8 cellular contexts compared by ENCODE assay signal in the genomic region with DNA sequence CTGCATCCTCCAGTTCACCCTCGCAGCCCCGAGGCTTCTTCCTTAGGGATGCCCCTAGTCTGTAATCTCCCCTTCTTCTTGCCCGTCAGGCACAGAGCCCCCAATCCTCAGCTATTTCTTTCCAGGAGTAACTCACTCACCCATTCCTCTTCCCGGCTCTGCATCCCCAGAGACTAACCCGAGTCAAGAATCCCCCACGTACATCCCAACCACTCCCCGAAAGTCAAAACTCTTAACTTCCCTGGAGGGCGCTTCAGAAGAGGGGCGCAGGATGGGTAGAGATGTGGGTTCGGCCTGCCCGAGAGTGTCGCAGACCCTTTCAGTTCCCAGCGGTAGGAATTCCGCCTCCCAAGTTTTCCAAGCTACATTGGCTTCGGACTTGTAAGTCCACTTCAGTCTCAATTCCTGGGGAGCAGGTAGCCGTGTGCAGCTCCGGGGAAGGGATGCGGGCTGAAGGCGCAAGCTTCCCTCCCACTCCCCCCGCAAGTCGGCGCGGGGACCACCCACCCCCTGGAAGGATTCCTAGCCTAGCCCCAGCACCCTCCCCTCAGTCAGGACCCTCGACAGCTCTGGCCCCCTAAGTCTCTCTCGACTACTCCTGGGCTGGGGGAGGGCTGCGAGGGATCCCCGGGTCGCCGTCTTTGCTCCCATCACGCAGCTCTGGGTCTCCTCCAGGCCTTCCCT. TPM values are rescaled to one million over a fixed set of nuclear protein-coding genes. Genes with fewer than 3 reads are reported as not detected.
DNase-seq lines count a peak whose midpoint lies in the region; ATAC-seq, FAIRE-seq and TF ChIP-seq lines count a peak whose summit lies in the region.

No MANE protein-coding gene starts in this region.

- in situ Hi-C loops in astrocyte of the cerebellum (cut with HindIII; ENCODE audit: low sequenced_read_pairs): loop anchor here (5.0 kb wide), 1 partner anchor 1623 kb away; no protein-coding TSS in a partner anchor

- H3K4me3 ChIP-seq in A549 (peak overlapping the region; percentile 78), astrocyte of the cerebellum (ENCODE audit: low read depth, low read length) (peak overlapping the region; percentile 85), kidney epithelial cell (ENCODE audit: low read depth, low read length) (peak overlapping the region; percentile 91), upper lobe of left lung (peak overlapping the region; percentile 18 to 58 (median 48))

- no peak for FAIRE-seq in A549 (lab: Jason Lieb, UNC)

- ATAC-seq in A549 (peak; percentile 49 to 53), upper lobe of left lung (ENCODE audit: low FRiP score in 2 of 2) (peak; percentile 18 to 30), HG03095 (IDR thresholded peaks at IDR 0.05; ENCODE audit: unreplicated experiment) (no peak)

- H3K4me2 ChIP-seq in A549: peak overlapping the region; percentile 85

- peak in 1 of 2 experiments; percentile 31; a peak in 1 of 5 replicates for TF ChIP-seq RAD21 in A549 (conservative IDR thresholded peaks at IDR 0.05 in 1 of 2, IDR thresholded peaks at IDR 0.05 in 1 of 2)

- H3K36me3 ChIP-seq in kidney epithelial cell (ENCODE audit: control insufficient read depth, insufficient read depth, low read length) (no peaks in the 10 kb centered on the region), upper lobe of left lung (no peaks in the 10 kb centered on the region)

- CTCF ChIA-PET in A549 (lab: Yijun Ruan, JAX) (interaction anchor here (0.5 to 7.0 kb wide), 36 partner anchors 10 to 1641 kb away, joined by 3 to 95 read pairs (median 4); partner anchors contain the start of genes KIF18A and METTL15), HEK293T (lab: Yijun Ruan, JAX) (interaction anchor here (0.5 to 3.8 kb wide), 16 partner anchors 14 to 1618 kb away, joined by 3 to 16 read pairs (median 3); no protein-coding TSS in a partner anchor)

- H3K4me1 ChIP-seq in A549 (peaks cover 44% of the 10 kb centered on the region), upper lobe of left lung (peaks cover 26 to 35% (median 31%) of the 10 kb centered on the region in 4 donors)

- H3K27me3 ChIP-seq in kidney epithelial cell (ENCODE audit: control insufficient read depth, insufficient read depth, low read length) (peaks cover 2% of the 10 kb centered on the region), upper lobe of left lung (peaks cover 0 to 26% (median 11%) of the 10 kb centered on the region in 4 donors)

- POLR2A ChIA-PET in A549 (lab: Yijun Ruan, JAX): interaction anchor here (0.6 to 4.2 kb wide), 18 partner anchors 11 to 1635 kb away, joined by 3 to 78 read pairs (median 4); partner anchors contain the start of genes KIF18A and METTL15
- POLR2A ChIA-PET in HEK293T (lab: Yijun Ruan, JAX): interaction anchor here (0.8 to 4.9 kb wide), 2 partner anchors 19 to 830 kb away, joined by 4 to 20 read pairs; no protein-coding TSS in a partner anchor

- 2% methylated on average over 27 of the region's 30 CpGs for WGBS in A549 (ENCODE audit: missing lambda C conversion rate)
- WGBS in upper lobe of left lung, 2 donors: 2 to 4% methylated on average over 24 to 30 of the region's 30 CpGs

- H3K27ac ChIP-seq in A549: peak overlapping the region; percentile 90 to 96
- H3K27ac ChIP-seq in upper lobe of left lung: no peak overlapping the region

- TF ChIP-seq CTCF in A549 (IDR thresholded peaks at IDR 0.05) (no peak; the same call in 1 of the 3 replicates), astrocyte of the cerebellum (IDR thresholded peaks at IDR 0.05; ENCODE audit: low read depth, low read length, missing control alignments) (no peak), kidney epithelial cell (IDR thresholded peaks at IDR 0.05; ENCODE audit: insufficient read depth, low read length, poor library complexity, severe bottlenecking) (no peak), upper lobe of left lung (IDR thresholded peaks at IDR 0.05) (peak in 1 of 6 experiments; percentile 10)

- H3K9me3 ChIP-seq in A549 (no peaks in the 10 kb centered on the region), upper lobe of left lung (no peaks in the 10 kb centered on the region)

- TF ChIP-seq EP300 in A549 (IDR thresholded peaks at IDR 0.05) (no peak), upper lobe of left lung (IDR thresholded peaks at IDR 0.05) (no peak)

- DNase-seq in A549 (ENCODE audit: low read depth in 1 of 2, low spot score in 1 of 2): peak in 1 of 2 experiments; percentile 73
- peak; percentile 11 for DNase-seq in HEK293T (ENCODE audit: extremely low spot score)
- no peak for DNase-seq in astrocyte of the cerebellum (ENCODE audit: low read depth)
- DNase-seq in kidney epithelial cell (ENCODE audit: low read depth): no peak
- peak in 1 of 2 donors; percentile 48 for DNase-seq in upper lobe of left lung
- DNase-seq in NCI-H1048 (lab: John Stamatoyannopoulos, UW): no peak
- no peak for DNase-seq in T1000 (lab: John Stamatoyannopoulos, UW)

- no peak for TF ChIP-seq POLR2A in A549 (IDR thresholded peaks at IDR 0.05; ENCODE audit: low read length)
- no peak for TF ChIP-seq POLR2A in upper lobe of left lung (IDR thresholded peaks at IDR 0.05)

TF ChIP-seq in A549, 52 proteins besides CTCF, POLR2A, EP300 and RAD21 (continues in another document):
- TF ChIP-seq SMC3 (IDR thresholded peaks at IDR 0.05) (no peak; the same call in 2 of the 3 replicates), ZC3H11A (IDR thresholded peaks at IDR 0.05) (no peak), JUN (IDR thresholded peaks at IDR 0.05) (peak; percentile 19 to 39; a peak in 1 of 5 replicates), TFCP2L1 (CRISPR knock-in tag; IDR thresholded peaks at IDR 0.05) (no peak)
- TF ChIP-seq, protein P1, sequence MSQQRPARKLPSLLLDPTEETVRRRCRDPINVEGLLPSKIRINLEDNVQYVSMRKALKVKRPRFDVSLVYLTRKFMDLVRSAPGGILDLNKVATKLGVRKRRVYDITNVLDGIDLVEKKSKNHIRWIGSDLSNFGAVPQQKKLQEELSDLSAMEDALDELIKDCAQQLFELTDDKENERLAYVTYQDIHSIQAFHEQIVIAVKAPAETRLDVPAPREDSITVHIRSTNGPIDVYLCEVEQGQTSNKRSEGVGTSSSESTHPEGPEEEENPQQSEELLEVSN (IDR thresholded peaks at IDR 0.05; ENCODE audit: borderline replicate concordance, low read depth): no peak

TF ChIP-seq in HEK293T, 16 proteins besides CTCF, POLR2A, EP300 and RAD21:
- TF ChIP-seq ZNF384 (IDR thresholded peaks at IDR 0.05) (no peak), FOXA1 (IDR thresholded peaks at IDR 0.05) (no peak), TARDBP (IDR thresholded peaks at IDR 0.05) (no peak), PKNOX1 (IDR thresholded peaks at IDR 0.05) (no peak), FOXK2 (IDR thresholded peaks at IDR 0.05) (no peak), NFRKB (IDR thresholded peaks at IDR 0.05) (no peak), ARNT (IDR thresholded peaks at IDR 0.05) (no peak), HDGF (IDR thresholded peaks at IDR 0.05; ENCODE audit: borderline replicate concordance) (no peak), FOXM1 (IDR thresholded peaks at IDR 0.05; ENCODE audit: borderline replicate concordance) (no peak), LEF1 (IDR thresholded peaks at IDR 0.05; ENCODE audit: borderline replicate concordance) (no peak), ELF4 (IDR thresholded peaks at IDR 0.05) (no peak), L3MBTL2 (conservative IDR thresholded peaks at IDR 0.05) (no peak), CTBP1 (IDR thresholded peaks at IDR 0.05; ENCODE audit: borderline replicate concordance) (no peak), BHLHE40 (IDR thresholded peaks at IDR 0.05; ENCODE audit: borderline replicate concordance) (no peak)

RNA-seq across cellular contexts. Expression of gene BDNF, which starts 0.9 kb away (rescaled TPM):
- polyA plus RNA-seq in A549 (2011; rRNA removed) (25.4 and 33.7 TPM in 2 replicates), A549 (2017; fragmentation: RNase III; extraction: RNeasy Plus Mini Kit Qiagen cat#74134 plus additional on column Dnase treatment) (15.6 to 18.8 TPM (median 16.4 TPM) in 3 replicates)
- 11.5 and 13.1 TPM in 2 replicates for polyA plus RNA-seq in A549 (2012; cell fraction: cytosol; rRNA removed)
- 14.7 and 21.5 TPM in 2 replicates for polyA plus RNA-seq in A549 (2012; cell fraction: nucleus; rRNA removed)
- 22.4 and 27.3 TPM in 2 replicates for polyA minus RNA-seq in A549 (2011; rRNA and poly(A)+ RNA removed)
- total RNA-seq in kidney epithelial cell (4.3 and 4.8 TPM in 2 replicates), upper lobe of left lung (1 to 10 TPM; 1.0 to 5.4 (median 3.8) TPM)

Comparison
In these comparisons a context has a peak if more than half of its experiments do, and no peak if none do; other contexts are left out.
1. H3K27ac ChIP-seq: peak in A549 (2 of 2); none in upper lobe of left lung (0 of 4).
2. Peak in every context shown above with its lines, with median percentiles within 50 percentile points of each other: H3K4me3 ChIP-seq.